In the genomic region with DNA sequence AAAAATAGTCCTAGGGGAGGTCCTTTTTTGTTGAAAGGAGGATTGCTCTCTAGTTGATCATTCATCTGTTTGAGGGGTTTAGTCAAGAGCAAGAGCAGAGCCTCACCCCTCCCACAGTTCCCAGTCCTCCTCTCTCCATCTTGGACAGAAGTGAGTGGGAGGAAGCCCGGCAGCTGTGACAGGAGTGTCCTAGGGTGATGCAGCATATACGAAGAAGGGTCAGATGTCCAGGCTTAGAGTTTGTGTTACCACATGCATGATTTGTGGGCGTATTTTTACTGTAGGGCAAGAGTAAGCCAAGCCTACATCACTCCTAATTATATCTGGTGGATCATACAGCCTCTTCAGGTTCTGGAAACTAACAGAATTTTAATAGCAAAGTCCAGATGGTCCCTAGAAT, we compare ENCODE assay signal across 14 cellular contexts. TPM values are rescaled to one million over a fixed set of nuclear protein-coding genes. Genes with fewer than 3 reads are reported as not detected.
A peak's percentile ranks its signal among the peaks of the same experiment; 100 is the strongest.
DNase-seq lines count a peak whose midpoint lies in the region; ATAC-seq and TF ChIP-seq lines count a peak whose summit lies in the region.
"Had no signal": no experiment of that assay in that cellular context is flagged by ENCODE, and none has a peak within 500 bp of the region (broad histone marks: within the 10 kb centered on the region; RNA-seq: fewer than 3 reads in every experiment).

No MANE protein-coding gene starts in this region.

- no peaks in the 10 kb centered on the region for H3K9me3 ChIP-seq in gastrocnemius medialis
- no peaks in the 10 kb centered on the region for H3K9me3 ChIP-seq in hepatocyte (ENCODE audit: low read depth)

- ATAC-seq in gastrocnemius medialis: peak; percentile 79 to 82
- ATAC-seq: HCT116, left lobe of liver had no signal

- H3K27ac ChIP-seq in RWPE1: peak overlapping the region; percentile 48
- peak overlapping the region; percentile 90 to 96 (median 92) for H3K27ac ChIP-seq in gastrocnemius medialis
- H3K27ac ChIP-seq in hepatocyte: no peak overlapping the region

- no peak for TF ChIP-seq CTCF in RWPE1 (conservative IDR thresholded peaks at IDR 0.05; ENCODE audit: low read depth)
- TF ChIP-seq CTCF in fibroblast of villous mesenchyme (IDR thresholded peaks at IDR 0.05; ENCODE audit: insufficient read depth, low read depth, low read length): no peak
- no peak for TF ChIP-seq CTCF in gastrocnemius medialis (IDR thresholded peaks at IDR 0.05 in 4 of 5, conservative IDR thresholded peaks at IDR 0.05 in 1 of 5)
- TF ChIP-seq CTCF in hepatocyte (IDR thresholded peaks at IDR 0.05; ENCODE audit: poor library complexity): no peak

- 77% methylated on average over 3 of the region's 3 CpGs for WGBS in hepatocyte (ENCODE audit: low lambda C conversion rate, missing lambda C conversion rate)

- no peak overlapping the region for H2AFZ ChIP-seq in hepatocyte

- intact Hi-C loops in gastrocnemius medialis (cut with DNase I; ENCODE audit: low total_unique reads): loop anchor here (2.0 to 5.0 kb wide), 2 partner anchors 374 to 411 kb away; partner anchors contain the start of gene SERTAD2

- peaks cover 14% of the 10 kb centered on the region for H4K20me1 ChIP-seq in hepatocyte (ENCODE audit: insufficient read depth, poor library complexity, severe bottlenecking)

- no peak overlapping the region for H3K4me3 ChIP-seq in fibroblast of villous mesenchyme (ENCODE audit: low read depth, low read length)
- peak overlapping the region in 2 of 4 donors; percentile 0 to 5 for H3K4me3 ChIP-seq in gastrocnemius medialis
- H3K4me3 ChIP-seq in hepatocyte: no peak overlapping the region

- H3K79me2 ChIP-seq in hepatocyte: peaks cover 90% of the 10 kb centered on the region

- H3K4me1 ChIP-seq in gastrocnemius medialis (peaks cover 93 to 95% of the 10 kb centered on the region in 2 donors), hepatocyte (ENCODE audit: insufficient read depth) (peaks cover 4% of the 10 kb centered on the region)

- no peak overlapping the region for H3K4me2 ChIP-seq in hepatocyte

- CTCF ChIA-PET in RWPE1 (lab: Yijun Ruan, JAX): interaction anchor here (0.6 kb wide), 1 partner anchor 124 kb away, joined by 5 read pairs; no protein-coding TSS in a partner anchor

- DNase-seq in CD1c-positive myeloid dendritic cell (ENCODE audit: extremely low spot score) (peak; percentile 78), RWPE1 (ENCODE audit: low spot score) (no peak), fibroblast of villous mesenchyme (ENCODE audit: low read depth) (peak; percentile 48), gastrocnemius medialis (peak; percentile 74 to 83), retina (no peak), hepatocyte (ENCODE audit: low spot score) (no peak), T1000 (lab: John Stamatoyannopoulos, UW) (no peak), SK-N-DZ (ENCODE audit: low spot score) (no peak)
- DNase-seq: activated CD4-positive, CD25-positive, alpha-beta regulatory T cell treated with anti-CD3 and anti-CD28 coated beads, Interleukin-2, amount 50 U/mL, for 72 hours; activated naive CD4-positive, alpha-beta T cell treated with anti-CD3 and anti-CD28 coated beads, Interleukin-2, amount 50 U/mL, for 16 hours; DMS153; NCI-H1436 treated with DMSO at 0.1 percent for 48 hours had no signal

- H3K9me2 ChIP-seq in hepatocyte (replicated peaks; ENCODE audit: insufficient read depth): no peaks in the 10 kb centered on the region

- peak; percentile 69 to 77 for TF ChIP-seq POLR2A in gastrocnemius medialis (IDR thresholded peaks at IDR 0.05)

- H3K36me3 ChIP-seq in gastrocnemius medialis: no peaks in the 10 kb centered on the region
- no peaks in the 10 kb centered on the region for H3K36me3 ChIP-seq in hepatocyte (replicated peaks; ENCODE audit: insufficient read depth, low read depth)

- POLR2A ChIA-PET in RWPE1 (lab: Yijun Ruan, JAX; ENCODE audit: low non-redundant PET): no interaction called here

- H3K27me3 ChIP-seq in gastrocnemius medialis (no peaks in the 10 kb centered on the region), hepatocyte (no peaks in the 10 kb centered on the region)

- in situ Hi-C loops in gastrocnemius medialis (cut with MboI; ENCODE audit: low sequenced_read_pairs in 4 of 4): loop anchor here in 3 of 4 donors (5.0 to 25.0 kb wide), 4 partner anchors 62 to 374 kb away; partner anchors contain the start of gene SPRED2 (in 1 of the 3)

RNA-seq across cellular contexts. Expression of gene CEP68, which starts 6.6 kb away (rescaled TPM):
- total RNA-seq in fibroblast of villous mesenchyme (8.1 and 9.9 TPM in 2 replicates), gastrocnemius medialis (10 to 100 TPM; 21.4 to 48.0 (median 35.2) TPM), hepatocyte (7.6 and 8.2 TPM in 2 replicates)
- 9.4 and 9.8 TPM in 2 replicates for polyA plus RNA-seq in hepatocyte
- polyA plus RNA-seq in SK-N-DZ (2014; cell fraction: cytosol; rRNA removed): 14.8 and 19.1 TPM in 2 replicates
- 9.3 and 11.1 TPM in 2 replicates for polyA plus RNA-seq in SK-N-DZ (2014; cell fraction: nucleus; rRNA removed)

Comparison
In these comparisons a context has a peak if more than half of its experiments do, and no peak if none do; other contexts are left out.
1. DNase-seq: peak in CD1c-positive myeloid dendritic cell (single experiment), fibroblast of villous mesenchyme (single experiment) and gastrocnemius medialis (2 of 2); none in RWPE1 (single experiment), retina (single experiment), hepatocyte (single experiment), T1000 (single experiment) and SK-N-DZ (single experiment).